ENCODE assay signal across 25 cellular contexts in genomic region chr14:89900822-89901221, GRCh38. TPM values are rescaled to one million over a fixed set of nuclear protein-coding genes. Genes with fewer than 3 reads are reported as not detected.
DNase-seq lines count a peak whose midpoint lies in the region; ATAC-seq and TF ChIP-seq lines count a peak whose summit lies in the region.
"Had no signal": no experiment of that assay in that cellular context is flagged by ENCODE, and none has a peak within 500 bp of the region (broad histone marks: within the 10 kb centered on the region; RNA-seq: fewer than 3 reads in every experiment).

No MANE protein-coding gene starts in this region.

- H2AFZ ChIP-seq in osteoblast (ENCODE audit: low read length) = no peak overlapping the region
- H2AFZ ChIP-seq: GM23338, PC-9 had no signal

- H3K4me3 ChIP-seq in SJSA1 (no peak overlapping the region), osteoblast (ENCODE audit: insufficient read depth, low read length) (no peak overlapping the region)
- H3K4me3 ChIP-seq: BLaER1, GM12878, GM23338, K562, MG63, PC-9, SJCRH30 had no signal

- H3K27me3 ChIP-seq in SJSA1 (replicated peaks) = no peaks in the 10 kb centered on the region
- no peaks in the 10 kb centered on the region for H3K27me3 ChIP-seq in osteoblast (ENCODE audit: insufficient read depth, low read length)
- H3K27me3 ChIP-seq: BLaER1, MG63, SJCRH30 had no signal

- peaks cover 56% of the 10 kb centered on the region for H3K4me1 Mint-ChIP-seq in chondrocyte (ENCODE audit: low read depth)

- TF ChIP-seq CTCF in chondrocyte (IDR thresholded peaks at IDR 0.05) (no peak), osteoblast (IDR thresholded peaks at IDR 0.05; ENCODE audit: extremely low read depth, low read depth, low read length) (no peak)

- H3K4me2 ChIP-seq in osteoblast (ENCODE audit: insufficient read depth, low read length) = no peak overlapping the region
- H3K4me2 ChIP-seq: BLaER1, GM23338, PC-9 had no signal

- H3K4me3 Mint-ChIP-seq in chondrocyte (ENCODE audit: unreplicated experiment) = no peak overlapping the region
- H3K4me3 Mint-ChIP-seq: CD4-positive, CD25-positive, alpha-beta regulatory T cell; GM23338; H9; HFFc6 had no signal

- ATAC-seq in GM18498 (IDR thresholded peaks at IDR 0.05; ENCODE audit: unreplicated experiment) = no peak
- ATAC-seq: GM12878, K562, Right ventricle myocardium inferior had no signal

- H3K27me3 Mint-ChIP-seq in chondrocyte (ENCODE audit: low read depth) = no peaks in the 10 kb centered on the region

- H3K36me3 ChIP-seq in SJSA1 = no peaks in the 10 kb centered on the region
- H3K36me3 ChIP-seq in osteoblast (ENCODE audit: insufficient read depth, low read length) = no peaks in the 10 kb centered on the region
- H3K36me3 ChIP-seq: BLaER1, MG63, SJCRH30 had no signal

- DNase-seq in GM03348 (ENCODE audit: low spot score) = peak; percentile 9
- DNase-seq in SJSA1 (ENCODE audit: low read depth in 1 of 2, low spot score in 2 of 2) = no peak
- no peak for DNase-seq in chondrocyte (ENCODE audit: low spot score)
- no peak for DNase-seq in osteoblast (ENCODE audit: insufficient read length, low spot score, missing footprints)
- no peak for DNase-seq in activated naive CD4-positive, alpha-beta T cell treated with anti-CD3 and anti-CD28 coated beads, Interleukin-2, amount 50 U/mL, for 16 hours
- no peak for DNase-seq in foreskin melanocyte
- DNase-seq in COLO829 (ENCODE audit: low spot score) = no peak
- DNase-seq: CD4-positive, CD25-positive, alpha-beta regulatory T cell; DMS53; H9; HFFc6; MG63; NCI-H2029; NCI-H446; NCI-H524 treated with DMSO at 0.1 percent for 48 hours; NCI-H82; NK-92 treated with Interleukin-12 subunit alpha and Interleukin-12 subunit beta, amount 100 ng/mL, for 24 hours; PC-9; SJCRH30 had no signal

- H3K36me3 Mint-ChIP-seq in chondrocyte (ENCODE audit: low read depth) = peaks cover 1% of the 10 kb centered on the region
- H3K36me3 Mint-ChIP-seq: CD4-positive, CD25-positive, alpha-beta regulatory T cell had no signal

- no peaks in the 10 kb centered on the region for H4K20me1 ChIP-seq in osteoblast (ENCODE audit: insufficient read depth, low read length)
- H4K20me1 ChIP-seq: BLaER1 had no signal

- H3K27ac Mint-ChIP-seq in chondrocyte (ENCODE audit: unreplicated experiment) = peak overlapping the region; percentile 93
- H3K27ac Mint-ChIP-seq: CD4-positive, CD25-positive, alpha-beta regulatory T cell; GM23338; H9 had no signal

- H3K9me3 Mint-ChIP-seq in chondrocyte (ENCODE audit: low read depth) = peaks cover 3% of the 10 kb centered on the region
- H3K9me3 Mint-ChIP-seq: GM23338, H9, HFFc6 had no signal

- H3K27ac ChIP-seq in SJSA1 (peak overlapping the region; percentile 57), osteoblast (ENCODE audit: low read depth, low read length) (peak overlapping the region; percentile 36)
- H3K27ac ChIP-seq: BLaER1, PC-9, SJCRH30 had no signal

- H3K79me2 ChIP-seq in osteoblast (ENCODE audit: insufficient read depth, low read length) = no peaks in the 10 kb centered on the region

- H3K4me1 ChIP-seq in SJSA1 (replicated peaks) (peaks cover 16% of the 10 kb centered on the region), osteoblast (ENCODE audit: insufficient read depth, low read length) (peaks cover 14% of the 10 kb centered on the region)
- H3K4me1 ChIP-seq: BLaER1, SJCRH30 had no signal

- no peaks in the 10 kb centered on the region for H3K9me3 ChIP-seq in SJSA1 (replicated peaks)
- H3K9me3 ChIP-seq in osteoblast (ENCODE audit: low read depth, low read length) = no peaks in the 10 kb centered on the region
- H3K9me3 ChIP-seq: MG63, SJCRH30 had no signal

RNA-seq across cellular contexts. Expression of gene EFCAB11, which starts 53.7 kb away (rescaled TPM):
- total RNA-seq in SJSA1 (2014; rRNA removed; shearing (Covaris generic)) = 5.7 and 12.3 TPM in 2 replicates
- total RNA-seq in chondrocyte (5.6 to 11.3 TPM (median 7.7 TPM) in 3 replicates), osteoblast (6.9 and 8.0 TPM in 2 replicates)

RNA-seq across cellular contexts. Expression of gene TDP1, which starts 54.9 kb away (rescaled TPM):
- total RNA-seq in SJSA1 (2014; rRNA removed; shearing (Covaris generic)) = 36.4 and 58.5 TPM in 2 replicates
- total RNA-seq in chondrocyte (13.4 to 17.3 TPM (median 15.0 TPM) in 3 replicates), osteoblast (11.2 and 16.2 TPM in 2 replicates)
